ENCODE assay signal across 8 cellular contexts in genomic region chr5:35856186-35857003, GRCh38. TPM values are rescaled to one million over a fixed set of nuclear protein-coding genes. Genes with fewer than 3 reads are reported as not detected.
DNase-seq lines count a peak whose midpoint lies in the region; ATAC-seq and TF ChIP-seq lines count a peak whose summit lies in the region.

TSS of gene IL7R (plus strand) at chr5:35856891. CDS start at chr5:35856978, 87 bp downstream.

- H2AFZ ChIP-seq in OCI-LY7 (ENCODE audit: low read length), result peak within 1 kb of the TSS; percentile 95; the same call in 1 of the 2 replicates

- H3K36me3 Mint-ChIP-seq in activated CD4-positive, alpha-beta T cell treated with anti-CD3 and anti-CD28 coated beads, Interleukin-2, amount 10 ng/mL, durations not matched to agents 7 days and 5 days (ENCODE audit: low read depth), result peaks cover 45% of the 10 kb centered on the region
- H3K36me3 Mint-ChIP-seq in dendritic cell treated with granulocyte-macrophage colony-stimulating factor and Interleukin-4, amounts not matched to agents 40 ng/mL and 50 ng/mL, for 4 days (ENCODE audit: low read depth), result no peaks in the 10 kb centered on the region

- no peaks in the 10 kb centered on the region for H3K9me2 ChIP-seq in OCI-LY7 (ENCODE audit: insufficient read depth, low read length)

- CTCF ChIA-PET in activated CD4-positive, alpha-beta T cell treated with anti-CD3 and anti-CD28 coated beads, Interleukin-2, amount 10 ng/mL, durations not matched to agents 7 days and 5 days (lab: Charles Lee), result interaction anchor here (0.8 to 2.1 kb wide), 6 partner anchors 19 to 70 kb away, joined by 3 to 5 read pairs (median 4); no protein-coding TSS in a partner anchor
- CTCF ChIA-PET in OCI-LY7 (lab: Charles Lee; ENCODE audit: unreplicated experiment), result interaction anchor here (0.5 to 0.7 kb wide), 3 partner anchors 18 to 65 kb away, joined by 3 to 4 read pairs (median 4); no protein-coding TSS in a partner anchor

- BruUV-seq in OCI-LY7 (replicated peaks; lab: Mats Ljungman, UMichigan), result no TSS peak

- H3K4me3 ChIP-seq in OCI-LY7 (ENCODE audit: low read depth, low read length, poor library complexity, severe bottlenecking), result peak within 1 kb of the TSS; percentile 75

- no peaks in the 10 kb centered on the region for H3K9me3 Mint-ChIP-seq in activated CD4-positive, alpha-beta T cell treated with anti-CD3 and anti-CD28 coated beads, Interleukin-2, amount 10 ng/mL, durations not matched to agents 7 days and 5 days
- no peaks in the 10 kb centered on the region for H3K9me3 Mint-ChIP-seq in dendritic cell treated with granulocyte-macrophage colony-stimulating factor and Interleukin-4, amounts not matched to agents 40 ng/mL and 50 ng/mL, for 4 days
- H3K9me3 Mint-ChIP-seq in stimulated activated naive CD8-positive, alpha-beta T cell treated with anti-CD3 and anti-CD28 coated beads, Interleukin-15, amount 100 ng/mL, for 72 hours, result no peaks in the 10 kb centered on the region

- intact Hi-C loops in OCI-LY7 (cut with micrococcal nuclease; ENCODE audit: unreplicated experiment), result no loop called here
- intact Hi-C loops in dendritic cell treated with granulocyte-macrophage colony-stimulating factor and Interleukin-4, amounts not matched to agents 40 ng/mL and 50 ng/mL, for 4 days (cut with micrococcal nuclease), result loop anchor here (5.0 kb wide), 1 partner anchor 34 kb away; no protein-coding TSS in a partner anchor

- no peaks in the 10 kb centered on the region for H3K27me3 Mint-ChIP-seq in activated CD4-positive, alpha-beta T cell treated with anti-CD3 and anti-CD28 coated beads, Interleukin-2, amount 10 ng/mL, durations not matched to agents 7 days and 5 days
- no peaks in the 10 kb centered on the region for H3K27me3 Mint-ChIP-seq in dendritic cell treated with granulocyte-macrophage colony-stimulating factor and Interleukin-4, amounts not matched to agents 40 ng/mL and 50 ng/mL, for 4 days
- no peaks in the 10 kb centered on the region for H3K27me3 Mint-ChIP-seq in stimulated activated naive CD8-positive, alpha-beta T cell treated with anti-CD3 and anti-CD28 coated beads, Interleukin-15, amount 100 ng/mL, for 72 hours

- TF ChIP-seq CTCF in OCI-LY7 (conservative IDR thresholded peaks at IDR 0.05; ENCODE audit: low read length), result no peak

- peak; percentile 58 for ATAC-seq in stimulated activated naive CD8-positive, alpha-beta T cell treated with anti-CD3 and anti-CD28 coated beads, Interleukin-15, amount 100 ng/mL, for 72 hours

- H3K27ac ChIP-seq in OCI-LY7 (ENCODE audit: low read depth, low read length, poor library complexity, severe bottlenecking), result peak within 1 kb of the TSS; percentile 72

- peaks cover 55% of the 10 kb centered on the region for H3K79me2 ChIP-seq in OCI-LY7 (ENCODE audit: insufficient read depth, low read depth, low read length)

- H3K4me1 Mint-ChIP-seq in activated CD4-positive, alpha-beta T cell treated with anti-CD3 and anti-CD28 coated beads, Interleukin-2, amount 10 ng/mL, durations not matched to agents 7 days and 5 days, result peaks cover 67% of the 10 kb centered on the region
- H3K4me1 Mint-ChIP-seq in dendritic cell treated with granulocyte-macrophage colony-stimulating factor and Interleukin-4, amounts not matched to agents 40 ng/mL and 50 ng/mL, for 4 days (ENCODE audit: low read depth), result peaks cover 33% of the 10 kb centered on the region
- peaks cover 45% of the 10 kb centered on the region for H3K4me1 Mint-ChIP-seq in stimulated activated naive CD8-positive, alpha-beta T cell treated with anti-CD3 and anti-CD28 coated beads, Interleukin-15, amount 100 ng/mL, for 72 hours

- H3K4me1 ChIP-seq in OCI-LY7 (ENCODE audit: insufficient read depth, low read length, poor library complexity, severe bottlenecking), result peaks cover 75% of the 10 kb centered on the region

- in situ Hi-C loops in ACHN (cut with HindIII; ENCODE audit: low pct_ligation_motif_present, low pct_unique_long_range_greater_than_20kb, low sequenced_read_pairs), result no loop called here

- H3K27ac Mint-ChIP-seq in activated CD4-positive, alpha-beta T cell treated with anti-CD3 and anti-CD28 coated beads, Interleukin-2, amount 10 ng/mL, durations not matched to agents 7 days and 5 days, result peak within 1 kb of the TSS; percentile 98
- peak within 1 kb of the TSS; percentile 30 for H3K27ac Mint-ChIP-seq in dendritic cell treated with granulocyte-macrophage colony-stimulating factor and Interleukin-4, amounts not matched to agents 40 ng/mL and 50 ng/mL, for 4 days
- peak within 1 kb of the TSS; percentile 88 to 99 for H3K27ac Mint-ChIP-seq in stimulated activated naive CD8-positive, alpha-beta T cell treated with anti-CD3 and anti-CD28 coated beads, Interleukin-15, amount 100 ng/mL, for 72 hours

- POLR2A ChIA-PET in activated CD4-positive, alpha-beta T cell treated with anti-CD3 and anti-CD28 coated beads, Interleukin-2, amount 10 ng/mL, durations not matched to agents 7 days and 5 days (lab: Charles Lee), result interaction anchor here (1.0 to 1.6 kb wide), 4 partner anchors 26 to 76 kb away, joined by 3 to 7 read pairs (median 5); no protein-coding TSS in a partner anchor
- POLR2A ChIA-PET in OCI-LY7 (lab: Charles Lee), result interaction anchor here (0.6 to 8.2 kb wide), 10 partner anchors 14 to 936 kb away, joined by 3 to 52 read pairs (median 4); no protein-coding TSS in a partner anchor

- peak; percentile 42 for DNase-seq in activated CD4-positive, alpha-beta T cell treated with anti-CD3 and anti-CD28 coated beads, Interleukin-2, amount 10 ng/mL, durations not matched to agents 7 days and 5 days
- DNase-seq in activated CD4-positive, alpha-beta T cell treated with anti-CD3 and anti-CD28 coated beads for 1 hour, result no peak
- DNase-seq in OCI-LY7 (ENCODE audit: low spot score) (peak; percentile 79), COLO829 (ENCODE audit: low spot score) (no peak), ACHN (no peak), T1000 (lab: John Stamatoyannopoulos, UW) (no peak)
- DNase-seq in stimulated activated naive CD8-positive, alpha-beta T cell treated with anti-CD3 and anti-CD28 coated beads, Interleukin-15, amount 100 ng/mL, for 72 hours, result no peak

- H3K4me2 ChIP-seq in OCI-LY7 (ENCODE audit: low read length), result peak within 1 kb of the TSS; percentile 91

- peaks cover 27% of the 10 kb centered on the region for H3K36me3 ChIP-seq in OCI-LY7 (ENCODE audit: insufficient read depth, low read length)

- H3K9me3 ChIP-seq in OCI-LY7 (ENCODE audit: low read length), result no peaks in the 10 kb centered on the region

- no peaks in the 10 kb centered on the region for H4K20me1 ChIP-seq in OCI-LY7 (ENCODE audit: insufficient read depth, low read length)

- peak within 1 kb of the TSS; percentile 88 for H3K4me3 Mint-ChIP-seq in activated CD4-positive, alpha-beta T cell treated with anti-CD3 and anti-CD28 coated beads, Interleukin-2, amount 10 ng/mL, durations not matched to agents 7 days and 5 days
- H3K4me3 Mint-ChIP-seq in dendritic cell treated with granulocyte-macrophage colony-stimulating factor and Interleukin-4, amounts not matched to agents 40 ng/mL and 50 ng/mL, for 4 days, result no peak within 1 kb of the TSS
- peak within 1 kb of the TSS; percentile 70 to 80 for H3K4me3 Mint-ChIP-seq in stimulated activated naive CD8-positive, alpha-beta T cell treated with anti-CD3 and anti-CD28 coated beads, Interleukin-15, amount 100 ng/mL, for 72 hours

RNA-seq across cellular contexts. Expression of gene IL7R, which starts in this region (rescaled TPM):
- total RNA-seq in activated CD4-positive, alpha-beta T cell treated with anti-CD3 and anti-CD28 coated beads, Interleukin-2, amount 10 ng/mL, durations not matched to agents 7 days and 5 days, result 100 to 1,000 TPM; 451 to 533 TPM
- 59.9 and 62.2 TPM in 2 replicates for total RNA-seq in OCI-LY7 (2014; rRNA removed; shearing (Covaris generic))
- total RNA-seq in OCI-LY7 (2022), result 4.6 and 4.7 TPM in 2 replicates

Comparison
In these comparisons a context has a peak if more than half of its experiments do, and no peak if none do; other contexts are left out.
1. RNA of gene IL7R (total RNA-seq): 451 to 533 TPM in activated CD4-positive, alpha-beta T cell treated with anti-CD3 and anti-CD28 coated beads, Interleukin-2, amount 10 ng/mL, durations not matched to agents 7 days and 5 days; 4.6 to 62.2 TPM in OCI-LY7; every median in the first group is over 4 times any median in the second.
2. DNase-seq: peak in activated CD4-positive, alpha-beta T cell treated with anti-CD3 and anti-CD28 coated beads, Interleukin-2, amount 10 ng/mL, durations not matched to agents 7 days and 5 days (single experiment) and OCI-LY7 (single experiment); none in activated CD4-positive, alpha-beta T cell treated with anti-CD3 and anti-CD28 coated beads for 1 hour (single experiment), stimulated activated naive CD8-positive, alpha-beta T cell treated with anti-CD3 and anti-CD28 coated beads, Interleukin-15, amount 100 ng/mL, for 72 hours (0 of 2), COLO829 (single experiment), ACHN (single experiment) and T1000 (single experiment).
3. H3K27ac Mint-ChIP-seq: peak in every context shown above with its lines; median percentile 98 in activated CD4-positive, alpha-beta T cell treated with anti-CD3 and anti-CD28 coated beads, Interleukin-2, amount 10 ng/mL, durations not matched to agents 7 days and 5 days; 94 in stimulated activated naive CD8-positive, alpha-beta T cell treated with anti-CD3 and anti-CD28 coated beads, Interleukin-15, amount 100 ng/mL, for 72 hours; 30 in dendritic cell treated with granulocyte-macrophage colony-stimulating factor and Interleukin-4, amounts not matched to agents 40 ng/mL and 50 ng/mL, for 4 days.